12 cellular contexts compared by ENCODE assay signal in genomic region chr10:99433378-99434020, GRCh38. TPM values are rescaled to one million over a fixed set of nuclear protein-coding genes. Genes with fewer than 3 reads are reported as not detected.
DNase-seq lines count a peak whose midpoint lies in the region; ATAC-seq, FAIRE-seq and TF ChIP-seq lines count a peak whose summit lies in the region.
"Had no signal": no experiment of that assay in that cellular context is flagged by ENCODE, and none has a peak within 500 bp of the region (broad histone marks: within the 10 kb centered on the region; RNA-seq: fewer than 3 reads in every experiment).

No MANE protein-coding gene starts in this region.

- peak; percentile 45; the same call in 1 of the 2 replicates for TF ChIP-seq RAD21 in HCT116 (IDR thresholded peaks at IDR 0.05; ENCODE audit: low read depth)
- TF ChIP-seq RAD21 in HepG2 (CRISPR knock-in tag; IDR thresholded peaks at IDR 0.05): 0 out of 2 replicates have a peak, but pooled peaks have one; percentile 31

- no peak overlapping the region for H3K27ac ChIP-seq in HCT116 (ENCODE audit: low read depth, low read length)
- no peak overlapping the region for H3K27ac ChIP-seq in HepG2 (ENCODE audit: extremely low read length, insufficient read depth, low read length)

- no peak overlapping the region for H2AFZ ChIP-seq in HCT116 (ENCODE audit: low read depth, low read length, poor library complexity, severe bottlenecking)
- no peak overlapping the region for H2AFZ ChIP-seq in HepG2 (ENCODE audit: low read length)

- H3K4me2 ChIP-seq in HCT116 (ENCODE audit: low read length) (no peak overlapping the region), HepG2 (ENCODE audit: low read depth, low read length) (no peak overlapping the region; the same call in 1 of the 2 replicates)

- POLR2A ChIA-PET in BJ (lab: Charles Lee): no interaction called here
- POLR2A ChIA-PET in HCT116 (lab: Charles Lee): no interaction called here
- POLR2A ChIA-PET in HepG2 (lab: Yijun Ruan, JAX): no interaction called here

- FAIRE-seq in HepG2 (lab: Jason Lieb, UNC) (peak; percentile 72), HTR-8/SVneo (lab: Jason Lieb, UNC) (no peak)

- H4K20me1 ChIP-seq in HCT116 (ENCODE audit: insufficient read depth): peaks cover 4% of the 10 kb centered on the region; the same call in 1 of the 2 replicates
- H4K20me1 ChIP-seq in HepG2 (ENCODE audit: insufficient read depth, low read length): no peaks in the 10 kb centered on the region; the same call in 1 of the 2 replicates

- peaks cover 37% of the 10 kb centered on the region for H3K79me2 ChIP-seq in HCT116 (ENCODE audit: insufficient read depth, low read length)
- H3K79me2 ChIP-seq in HepG2 (ENCODE audit: insufficient read depth, low read length): peaks cover 34% of the 10 kb centered on the region

- no peaks in the 10 kb centered on the region for H3K9me2 ChIP-seq in HCT116 (ENCODE audit: insufficient read depth)

- RAD21 ChIA-PET in HCT116 (lab: Charles Lee; ENCODE audit: low non-redundant PET in 1 of 2, low total read pairs in 2 of 2, uncharacterized antibody in 2 of 2, unreplicated experiment in 2 of 2): no interaction called here

- H3K36me3 ChIP-seq in BJ (ENCODE audit: control insufficient read depth, insufficient read depth, low read length) (0 out of 2 replicates have a peak, but pooled peaks cover 2% of the 10 kb centered on the region), HCT116 (ENCODE audit: control insufficient read depth in 1 of 2, insufficient read depth in 2 of 2, low read length in 2 of 2) (no peaks in the 10 kb centered on the region; a peak in 1 of 4 replicates), HepG2 (replicated peaks in 1 of 2; ENCODE audit: control insufficient read depth in 1 of 2, insufficient read depth in 2 of 2, low read length in 2 of 2) (no peaks in the 10 kb centered on the region; a peak in 1 of 5 replicates)

- H3K9me3 ChIP-seq in HCT116 (ENCODE audit: control insufficient read depth in 1 of 2, insufficient read depth in 1 of 2, low read depth in 1 of 2, low read length in 2 of 2): no peaks in the 10 kb centered on the region
- no peaks in the 10 kb centered on the region for H3K9me3 ChIP-seq in HepG2 (ENCODE audit: low read length)
- H3K9me3 ChIP-seq: Caco-2, HAP-1 had no signal

- TF ChIP-seq CTCF in BJ (IDR thresholded peaks at IDR 0.05; ENCODE audit: insufficient read depth, low read depth, low read length) (peak; percentile 26), HCT116 (IDR thresholded peaks at IDR 0.05 in 2 of 3, conservative IDR thresholded peaks at IDR 0.05 in 1 of 3; ENCODE audit: borderline replicate concordance in 1 of 3, insufficient read depth in 1 of 3, low read depth in 2 of 3, low read length in 2 of 3) (peak; percentile 50 to 65 (median 50); a peak in 5 of 6 replicates), astrocyte of the spinal cord (IDR thresholded peaks at IDR 0.05; ENCODE audit: low read depth, low read length) (peak; percentile 30), HepG2 (CRISPR knock-in tag; IDR thresholded peaks at IDR 0.05) (peak; percentile 57)

- TF ChIP-seq EP300 in HepG2 (IDR thresholded peaks at IDR 0.05; ENCODE audit: low read depth in 2 of 2, low read length in 2 of 2) (no peak), HepG2 (CRISPR knock-in tag; IDR thresholded peaks at IDR 0.05; ENCODE audit: borderline replicate concordance) (no peak)

- H3K9ac ChIP-seq in HCT116 (ENCODE audit: low read length): no peak overlapping the region
- H3K9ac ChIP-seq in HepG2 (ENCODE audit: insufficient read depth, low read depth, low read length): no peak overlapping the region

- CTCF ChIA-PET in BJ (lab: Yijun Ruan, JAX): interaction anchor here (0.9 to 1.1 kb wide), 3 partner anchors 14 to 180 kb away, joined by 3 to 4 read pairs (median 3); no protein-coding TSS in a partner anchor
- CTCF ChIA-PET in HCT116 (lab: Charles Lee): interaction anchor here (0.6 to 1.6 kb wide), 10 partner anchors 8 to 187 kb away, joined by 3 to 5 read pairs (median 4); partner anchors contain the start of gene SLC25A28
- CTCF ChIA-PET in HepG2 (lab: Yijun Ruan, JAX; ENCODE audit: low intra/inter-chr PET ratio, low total read pairs): interaction anchor here (3.2 kb wide), 1 partner anchor 42 kb away, joined by 19 read pairs; no protein-coding TSS in a partner anchor

- H3K4me1 ChIP-seq in HCT116 (ENCODE audit: control insufficient read depth in 1 of 2, insufficient read depth in 2 of 2, low read length in 2 of 2) (peaks cover 7 to 22% of the 10 kb centered on the region in 2 experiments; a peak in 3 of 4 replicates), HepG2 (ENCODE audit: insufficient read depth, low read length) (peaks cover 36% of the 10 kb centered on the region)
- H3K4me1 ChIP-seq: Caco-2 had no signal

- in situ Hi-C loops in astrocyte of the spinal cord (cut with HindIII; ENCODE audit: low sequenced_read_pairs): no loop called here
- in situ Hi-C loops in HepG2 (cut with HindIII; ENCODE audit: extremely low pct_ligation_motif_present, low pct_unique_long_range_greater_than_20kb): loop anchor here (5.0 kb wide), 2 partner anchors 41 to 179 kb away; no protein-coding TSS in a partner anchor

- no peak for ATAC-seq in HCT116
- ATAC-seq in HepG2: no peak
- no peak for ATAC-seq in GM19452 (IDR thresholded peaks at IDR 0.05; ENCODE audit: unreplicated experiment)
- ATAC-seq: stimulated activated memory B cell treated with anti-CD40 and anti-IgM and Interleukin-4, amounts not matched to agents 10 μg/mL and 1 μg/mL and 100 μg/mL, for 72 hours had no signal

- BruUV-seq in HCT116 (replicated peaks; lab: Mats Ljungman, UMichigan) (no TSS peak), HepG2 (replicated peaks; lab: Mats Ljungman, UMichigan) (no TSS peak)

- no peaks in the 10 kb centered on the region for H3K27me3 ChIP-seq in BJ (ENCODE audit: control insufficient read depth, insufficient read depth, low read length)
- H3K27me3 ChIP-seq in HCT116 (ENCODE audit: insufficient read depth, low read length): no peaks in the 10 kb centered on the region
- no peaks in the 10 kb centered on the region; a peak in 1 of 5 replicates for H3K27me3 ChIP-seq in HepG2 (ENCODE audit: control insufficient read depth in 1 of 2, insufficient read depth in 2 of 2, low read length in 2 of 2)

- TF ChIP-seq POLR2A in HCT116 (IDR thresholded peaks at IDR 0.05; ENCODE audit: borderline replicate concordance, extremely low read depth, insufficient read depth, insufficient read length) (no peak), HepG2 (IDR thresholded peaks at IDR 0.05; ENCODE audit: insufficient read depth in 1 of 2, low read depth in 2 of 2, low read length in 2 of 2) (no peak)

- intact Hi-C loops in HCT116 (cut with micrococcal nuclease): loop anchor here (2.0 to 5.0 kb wide), 3 partner anchors 41 to 299 kb away; partner anchors contain the start of genes COX15 and CUTC
- intact Hi-C loops in HepG2 (cut with micrococcal nuclease; ENCODE audit: unreplicated experiment): loop anchor here (1.0 kb wide), 1 partner anchor 41 kb away; no protein-coding TSS in a partner anchor

- no peak for DNase-seq in BJ (ENCODE audit: low read depth)
- peak; percentile 26 for DNase-seq in HCT116 (ENCODE audit: low read depth, low spot score)
- no peak for DNase-seq in astrocyte of the spinal cord (ENCODE audit: low read depth, low spot score)
- no peak for DNase-seq in HepG2 (ENCODE audit: low spot score)
- no peak for DNase-seq in NCI-H2107 (lab: John Stamatoyannopoulos, UW)
- DNase-seq in HTR-8/SVneo (ENCODE audit: insufficient read length, low spot score): no peak
- DNase-seq in stimulated activated CD4-positive, alpha-beta T cell treated with anti-CD3 and anti-CD28 coated beads, Interleukin-1b, Interleukin-23, amount 100 ng/mL, for 48 hours: no peak
- DNase-seq: Caco-2, NCI-H187 had no signal

- 7% methylated on average over 1 of the region's 1 CpG for WGBS in HepG2 (ENCODE audit: low lambda C conversion rate)

- H3K4me3 ChIP-seq in BJ (ENCODE audit: low read depth, low read length) (no peak overlapping the region), HCT116 (replicated peaks in 1 of 2; ENCODE audit: low read depth in 1 of 2, low read length in 2 of 2) (no peak overlapping the region), astrocyte of the spinal cord (ENCODE audit: low read depth, low read length) (no peak overlapping the region), HepG2 (replicated peaks in 1 of 3; ENCODE audit: insufficient read depth in 1 of 3, low read depth in 2 of 3, low read length in 3 of 3) (no peak overlapping the region)
- H3K4me3 ChIP-seq: HAP-1 had no signal

TF ChIP-seq in HepG2, 621 proteins besides CTCF, POLR2A, EP300 and RAD21 (continues in another document):
- no peak for TF ChIP-seq ZNF256 (CRISPR knock-in tag; conservative IDR thresholded peaks at IDR 0.05)
- TF ChIP-seq SMC3 (IDR thresholded peaks at IDR 0.05; ENCODE audit: low read length): peak; percentile 44
- TF ChIP-seq NAIF1 (CRISPR knock-in tag; IDR thresholded peaks at IDR 0.05; ENCODE audit: borderline replicate concordance): no peak

RNA-seq across cellular contexts. Expression of gene GOT1, which starts 3.1 kb away (rescaled TPM):
- polyA plus RNA-seq in BJ (2011; rRNA removed): 41.4 and 53.3 TPM in 2 replicates
- polyA minus RNA-seq in BJ (2011; rRNA and poly(A)+ RNA removed): 19.0 and 30.5 TPM in 2 replicates
- 135 TPM for total RNA-seq in HCT116 (2021; ENCODE audit: unreplicated experiment)
- 211 and 224 TPM in 2 replicates for polyA plus RNA-seq in HCT116 (2012)
- total RNA-seq in HepG2 (2016; rRNA removed; fragmentation: Illumina TruSeq; extraction: Trizol): 102 and 138 TPM in 2 replicates
- 28.5 and 30.6 TPM in 2 replicates for total RNA-seq in HepG2 (2016; cell fraction: cytosol; rRNA removed; fragmentation: Illumina TruSeq; extraction: Trizol; ENCODE audit: low read depth)
- 105 and 133 TPM in 2 replicates for total RNA-seq in HepG2 (2016; cell fraction: insoluble cytoplasmic fraction; rRNA removed; fragmentation: Illumina TruSeq; extraction: Trizol)
- total RNA-seq in HepG2 (2016; cell fraction: membrane; rRNA removed; fragmentation: Illumina TruSeq; extraction: Trizol): 30.1 and 35.1 TPM in 2 replicates
- total RNA-seq in HepG2 (2016; cell fraction: nucleus; rRNA removed; fragmentation: Illumina TruSeq; extraction: Trizol): 41.3 and 49.6 TPM in 2 replicates
- polyA plus RNA-seq in HepG2 (2011; rRNA removed): 81.2 and 108 TPM in 2 replicates
- polyA plus RNA-seq in HepG2 (2011; cell fraction: cytosol; rRNA removed): 60.2 and 68.1 TPM in 2 replicates
- polyA plus RNA-seq in HepG2 (2011; cell fraction: nucleus; rRNA removed): 40.4 and 52.4 TPM in 2 replicates
- polyA plus RNA-seq in HepG2 (2012): 92.4 and 114 TPM in 2 replicates
- polyA plus RNA-seq in HepG2 (2016; cell fraction: cytosol; fragmentation: Illumina TruSeq; extraction: Trizol; ENCODE audit: low read depth): 18.3 and 21.0 TPM in 2 replicates
- 135 and 142 TPM in 2 replicates for polyA plus RNA-seq in HepG2 (2016; cell fraction: insoluble cytoplasmic fraction; fragmentation: Illumina TruSeq; extraction: Trizol; ENCODE audit: low read depth)
- polyA plus RNA-seq in HepG2 (2016; cell fraction: membrane; fragmentation: Illumina TruSeq; extraction: Trizol; ENCODE audit: low read depth): 21.5 and 28.1 TPM in 2 replicates
- 59.9 and 72.8 TPM in 2 replicates for polyA plus RNA-seq in HepG2 (2016; cell fraction: nucleus; fragmentation: Illumina TruSeq; extraction: Trizol; ENCODE audit: insufficient read depth, low read depth)
- 39.6 and 69.8 TPM in 2 replicates for polyA minus RNA-seq in HepG2 (2011; rRNA and poly(A)+ RNA removed; ENCODE audit: low replicate concordance)
- 71.8 and 90.7 TPM in 2 replicates for polyA minus RNA-seq in HepG2 (2011; cell fraction: cytosol; rRNA and poly(A)+ RNA removed)
- polyA minus RNA-seq in HepG2 (2011; cell fraction: nucleus; rRNA and poly(A)+ RNA removed): 41.1 and 59.3 TPM in 2 replicates
